Comparison of ENCODE assay signal across 18 cellular contexts in the genomic region with DNA sequence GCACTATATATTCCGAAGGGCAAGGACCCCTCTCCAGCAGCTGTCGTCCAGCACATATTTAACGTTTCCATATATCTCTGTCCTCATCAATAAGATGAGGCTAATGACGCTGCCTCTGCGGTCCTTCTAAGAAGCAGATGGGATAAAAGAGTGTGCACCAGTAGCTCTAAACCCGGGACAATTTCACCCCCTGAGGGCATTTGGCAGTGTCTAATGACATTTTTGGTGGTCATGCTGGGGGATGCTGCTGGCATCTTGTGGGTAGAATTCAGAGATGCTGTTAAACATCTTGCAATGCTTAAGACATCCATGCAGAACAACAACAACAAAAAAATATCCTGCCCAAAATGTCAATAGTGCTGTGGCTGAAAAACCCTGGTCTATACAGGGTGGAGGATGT.
DNase-seq lines count a peak whose midpoint lies in the region; ATAC-seq and TF ChIP-seq lines count a peak whose summit lies in the region.
"Had no signal": no experiment of that assay in that cellular context is flagged by ENCODE, and none has a peak within 500 bp of the region (broad histone marks: within the 10 kb centered on the region; RNA-seq: fewer than 3 reads in every experiment).

No MANE protein-coding gene starts in this region.

- TF ChIP-seq CTCF in glutamatergic neuron (IDR thresholded peaks at IDR 0.05; ENCODE audit: partially characterized antibody, unreplicated experiment) (no peak), GM20000 (IDR thresholded peaks at IDR 0.05; ENCODE audit: extremely low read depth, missing control alignments) (no peak)

- DNase-seq in EH (ENCODE audit: low read depth): peak; percentile 49
- peak; percentile 70 for DNase-seq in M059J (ENCODE audit: low read depth)
- peak; percentile 50 for DNase-seq in glutamatergic neuron
- DNase-seq in activated CD8-positive, alpha-beta memory T cell treated with anti-CD3 and anti-CD28 coated beads for 24 hours: no peak
- DNase-seq in GM20000 (ENCODE audit: low spot score): no peak
- DNase-seq: 8988T; AML-193; CD4-positive, alpha-beta T cell; CD8-positive, alpha-beta T cell; DMS 273 treated with DMSO at 0.1 percent for 48 hours; DMS153; DMS53; DMS79; DND-41; GDM1 had no signal

- H3K4me3 Mint-ChIP-seq in glutamatergic neuron (ENCODE audit: unreplicated experiment): no peak overlapping the region
- H3K4me3 Mint-ChIP-seq: B cell; CD4-positive, alpha-beta T cell; CD8-positive, alpha-beta T cell had no signal

- no peaks in the 10 kb centered on the region for H3K36me3 Mint-ChIP-seq in glutamatergic neuron (ENCODE audit: unreplicated experiment)
- H3K36me3 Mint-ChIP-seq: CD8-positive, alpha-beta T cell had no signal

- H3K9me3 Mint-ChIP-seq in glutamatergic neuron (ENCODE audit: unreplicated experiment): no peaks in the 10 kb centered on the region

- peak overlapping the region; percentile 69 for H3K27ac Mint-ChIP-seq in glutamatergic neuron (ENCODE audit: unreplicated experiment)
- H3K27ac Mint-ChIP-seq: B cell; CD4-positive, alpha-beta T cell; CD8-positive, alpha-beta T cell had no signal

- H3K27me3 Mint-ChIP-seq in glutamatergic neuron (ENCODE audit: unreplicated experiment): no peaks in the 10 kb centered on the region
- H3K27me3 Mint-ChIP-seq: B cell had no signal

- peaks cover 19% of the 10 kb centered on the region for H3K4me1 Mint-ChIP-seq in glutamatergic neuron (ENCODE audit: low read depth, unreplicated experiment)
- H3K4me1 Mint-ChIP-seq: B cell had no signal

- no peak for ATAC-seq in GM21737 (IDR thresholded peaks at IDR 0.05; ENCODE audit: unreplicated experiment)
- ATAC-seq: CD8-positive, alpha-beta T cell; GM12878 had no signal

Comparison
In these comparisons a context has a peak if more than half of its experiments do, and no peak if none do; other contexts are left out.
1. DNase-seq: peak in EH (single experiment), M059J (single experiment) and glutamatergic neuron (single experiment); none in activated CD8-positive, alpha-beta memory T cell treated with anti-CD3 and anti-CD28 coated beads for 24 hours (single experiment) and GM20000 (single experiment).